ENCODE assay signal across 8 cellular contexts in genomic region chr6:150881911-150882481, GRCh38. TPM values are rescaled to one million over a fixed set of nuclear protein-coding genes. Genes with fewer than 3 reads are reported as not detected.
DNase-seq lines count a peak whose midpoint lies in the region; FAIRE-seq and TF ChIP-seq lines count a peak whose summit lies in the region.

No MANE protein-coding gene starts in this region.

- FAIRE-seq in endometrium (lab: Jason Lieb, UNC), result peak; percentile 23

- H3K27me3 ChIP-seq in AG04450 (ENCODE audit: control insufficient read depth, insufficient read depth, low read length), result no peaks in the 10 kb centered on the region

- no peak overlapping the region for H3K4me3 ChIP-seq in AG04450 (ENCODE audit: low read depth, low read length)

- no peak for TF ChIP-seq CTCF in AG04450 (IDR thresholded peaks at IDR 0.05; ENCODE audit: low read depth, low read length)

- CTCF ChIA-PET in AG04450 (lab: Charles Lee), result interaction anchor here (0.6 to 2.9 kb wide), 9 partner anchors 10 to 475 kb away, joined by 3 to 30 read pairs (median 5); no protein-coding TSS in a partner anchor

- H3K27ac ChIP-seq in AG04450 (ENCODE audit: low read depth, low read length), result peak overlapping the region; percentile 88

- POLR2A ChIA-PET in AG04450 (lab: Yijun Ruan, JAX), result interaction anchor here (0.5 to 1.3 kb wide), 4 partner anchors 16 to 447 kb away, joined by 3 to 11 read pairs (median 6); partner anchors contain the start of gene MTHFD1L

- no peaks in the 10 kb centered on the region for H3K9me3 ChIP-seq in AG04450 (ENCODE audit: control insufficient read depth, insufficient read depth, low read length)

- DNase-seq in AG04450 (ENCODE audit: low read depth, low spot score) (peak; percentile 88), NCI-H2196 treated with DMSO at 0.1 percent for 48 hours (lab: John Stamatoyannopoulos, UW; ENCODE audit: unreplicated experiment) (peak; percentile 14), mucosa of gallbladder (ENCODE audit: low spot score) (peak; percentile 71), NCI-H446 (lab: John Stamatoyannopoulos, UW) (no peak), AML-193 (lab: John Stamatoyannopoulos, UW) (no peak), D341Med (ENCODE audit: low spot score) (no peak)
- no peak for DNase-seq in NK-92 treated with Interleukin-12 subunit alpha and Interleukin-12 subunit beta, amount 100 ng/mL, for 24 hours (lab: John Stamatoyannopoulos, UW)

RNA-seq across cellular contexts. Expression of gene MTHFD1L, which starts 16.5 kb away (rescaled TPM):
- polyA plus RNA-seq in AG04450 (2011; rRNA removed), result 62.4 and 69.1 TPM in 2 replicates
- 60.5 and 66.1 TPM in 2 replicates for polyA minus RNA-seq in AG04450 (2011; rRNA and poly(A)+ RNA removed)
- 10.7 TPM for total RNA-seq in mucosa of gallbladder

Comparison
In these comparisons a context has a peak if more than half of its experiments do, and no peak if none do; other contexts are left out.
1. DNase-seq: peak in AG04450 (single experiment), NCI-H2196 treated with DMSO at 0.1 percent for 48 hours (single experiment) and mucosa of gallbladder (single experiment); none in NCI-H446 (0 of 2), AML-193 (0 of 2), D341Med (single experiment) and NK-92 treated with Interleukin-12 subunit alpha and Interleukin-12 subunit beta, amount 100 ng/mL, for 24 hours (single experiment).